Comparison of ENCODE assay signal across 8 cellular contexts in genomic region chr6:37516076-37516919, GRCh38. TPM values are rescaled to one million over a fixed set of nuclear protein-coding genes. Genes with fewer than 3 reads are reported as not detected.
DNase-seq lines count a peak whose midpoint lies in the region; ATAC-seq, FAIRE-seq and TF ChIP-seq lines count a peak whose summit lies in the region.

No MANE protein-coding gene starts in this region.

- H3K4me2 ChIP-seq in mesenchymal stem cell (ENCODE audit: low read length, poor library complexity, severe bottlenecking): no peak overlapping the region

- no peak overlapping the region for H4K8ac ChIP-seq in mesenchymal stem cell (ENCODE audit: low read length)

- no peaks in the 10 kb centered on the region for H3K79me1 ChIP-seq in mesenchymal stem cell (replicated peaks; ENCODE audit: low read length, poor library complexity, severe bottlenecking)

- H2BK120ac ChIP-seq in mesenchymal stem cell (ENCODE audit: low read depth, low read length): no peak overlapping the region

- no peaks in the 10 kb centered on the region for H3K27me3 ChIP-seq in dorsolateral prefrontal cortex
- H3K27me3 ChIP-seq in mesenchymal stem cell (ENCODE audit: control insufficient read depth in 1 of 2, insufficient read depth in 1 of 2, low read length in 2 of 2): peaks cover 52 to 76% of the 10 kb centered on the region in 2 experiments

- 65% methylated on average over 18 of the region's 18 CpGs for WGBS in mesenchymal stem cell

- H3K23ac ChIP-seq in mesenchymal stem cell (ENCODE audit: low read length in 2 of 2): no peak overlapping the region

- no peak overlapping the region for H4K91ac ChIP-seq in mesenchymal stem cell (ENCODE audit: low read length)

- no peak overlapping the region for H3K14ac ChIP-seq in mesenchymal stem cell (ENCODE audit: low read length in 2 of 2)

- no peaks in the 10 kb centered on the region for H3K36me3 ChIP-seq in mesenchymal stem cell (ENCODE audit: control insufficient read depth in 1 of 2, insufficient read depth in 2 of 2, low read depth in 1 of 2, low read length in 2 of 2)

- no peak overlapping the region for H2BK15ac ChIP-seq in mesenchymal stem cell (ENCODE audit: low read depth, poor library complexity, severe bottlenecking)

- no peak overlapping the region for H3K18ac ChIP-seq in mesenchymal stem cell (ENCODE audit: low read depth in 1 of 2, low read length in 2 of 2)

- TF ChIP-seq CTCF in dorsolateral prefrontal cortex (IDR thresholded peaks at IDR 0.05 in 54 of 56, conservative IDR thresholded peaks at IDR 0.05 in 2 of 56; ENCODE audit: low read depth in 1 of 56, partially characterized antibody in 56 of 56): peak in 6 of 56 donors; percentile 12 to 31 (median 18)

- no peak overlapping the region for H2AK5ac ChIP-seq in mesenchymal stem cell (ENCODE audit: low read length, severe bottlenecking)

- peak; percentile 77 for FAIRE-seq in urothelium cell line (lab: Jason Lieb, UNC)

- no peak overlapping the region for H2BK12ac ChIP-seq in mesenchymal stem cell (ENCODE audit: low read length in 2 of 2)

- no peak overlapping the region for H2AFZ ChIP-seq in mesenchymal stem cell (ENCODE audit: low read depth, low read length)

- H2BK5ac ChIP-seq in mesenchymal stem cell (ENCODE audit: low read depth, low read length, poor library complexity, severe bottlenecking): no peak overlapping the region

- H3K4me3 ChIP-seq in dorsolateral prefrontal cortex (peak overlapping the region in 10 of 59 donors; percentile 1 to 20 (median 10)), mesenchymal stem cell (ENCODE audit: insufficient read depth in 1 of 2, low read depth in 1 of 2, low read length in 2 of 2) (no peak overlapping the region)

- peaks cover 5% of the 10 kb centered on the region for H3K9me3 ChIP-seq in mesenchymal stem cell (ENCODE audit: control insufficient read depth, low read length)

- peak; percentile 66 for ATAC-seq in HG02588 (IDR thresholded peaks at IDR 0.05; ENCODE audit: unreplicated experiment)

- intact Hi-C loops in dorsolateral prefrontal cortex (cut with DNase I): no loop called here

- peak overlapping the region in 55 of 59 donors; percentile 3 to 89 (median 74) for H3K27ac ChIP-seq in dorsolateral prefrontal cortex
- H3K27ac ChIP-seq in mesenchymal stem cell (ENCODE audit: low read length, poor library complexity, severe bottlenecking): no peak overlapping the region

- no peak overlapping the region for H3K9ac ChIP-seq in mesenchymal stem cell (ENCODE audit: low read length)

- no peak overlapping the region for H3K4ac ChIP-seq in mesenchymal stem cell (ENCODE audit: low read depth in 1 of 2, low read length in 2 of 2)

- H3K4me1 ChIP-seq in mesenchymal stem cell (ENCODE audit: control insufficient read depth, insufficient read depth, low read depth, low read length): peaks cover 22% of the 10 kb centered on the region

- peak; percentile 40 for DNase-seq in EH (ENCODE audit: low read depth)
- peak; percentile 71 for DNase-seq in NCI-H2196 treated with DMSO at 0.1 percent for 48 hours (lab: John Stamatoyannopoulos, UW; ENCODE audit: unreplicated experiment)
- DNase-seq in activated CD4-positive, alpha-beta T cell treated with anti-CD3 and anti-CD28 coated beads, Interleukin-2, amount 50 U/mL, for 1 hour: peak; percentile 87
- peak in 9 of 10 donors; percentile 45 to 78 (median 73) for DNase-seq in dorsolateral prefrontal cortex
- DNase-seq in pons (ENCODE audit: low spot score): peak; percentile 86
- DNase-seq in urothelium cell line (ENCODE audit: low spot score): peak; percentile 48
- DNase-seq in mesenchymal stem cell: no peak

RNA-seq across cellular contexts. Expression of gene CCDC167, which starts 16.6 kb away (rescaled TPM):
- 10 to 100 TPM in 114 of 120 experiments, 1 to 10 TPM in 6; 4.7 to 37.8 (median 16.6) TPM for total RNA-seq in dorsolateral prefrontal cortex
- 64.8 TPM for polyA plus RNA-seq in mesenchymal stem cell (2013, experiment 1 of 2)
- 62.8 TPM for polyA plus RNA-seq in mesenchymal stem cell (2013, experiment 2 of 2)
